ENCODE assay signal across 2 cellular contexts in genomic region chr22:31240011-31240410, GRCh38.
TF ChIP-seq lines count a peak whose summit lies in the region.

No MANE protein-coding gene starts in this region.

TF ChIP-seq in SK-N-SH, 30 proteins besides CTCF, POLR2A, EP300 and RAD21 (continued from another document):
- no peak for TF ChIP-seq USF1 (IDR thresholded peaks at IDR 0.05; ENCODE audit: borderline replicate concordance, low read depth)
- no peak for TF ChIP-seq GATA2 (CRISPR knock-in tag; IDR thresholded peaks at IDR 0.05)
- no peak for TF ChIP-seq RFX5 (IDR thresholded peaks at IDR 0.05; ENCODE audit: low read length)
- no peak for TF ChIP-seq MEF2A (IDR thresholded peaks at IDR 0.05; ENCODE audit: borderline replicate concordance, low read depth)
- TF ChIP-seq TCF12 (IDR thresholded peaks at IDR 0.05), result no peak
- no peak for TF ChIP-seq FOXJ3 (CRISPR knock-in tag; IDR thresholded peaks at IDR 0.05)
- no peak for TF ChIP-seq POLR2AphosphoS5 (IDR thresholded peaks at IDR 0.05; ENCODE audit: low read depth, low read length)
- TF ChIP-seq FOXM1 (IDR thresholded peaks at IDR 0.05; ENCODE audit: low read depth), result no peak
- no peak for TF ChIP-seq CHD2 (IDR thresholded peaks at IDR 0.05; ENCODE audit: low read length, partially characterized antibody)
- TF ChIP-seq EZH2phosphoT487 (IDR thresholded peaks at IDR 0.05; ENCODE audit: borderline replicate concordance, low read depth), result no peak
- no peak for TF ChIP-seq SIN3A (IDR thresholded peaks at IDR 0.05; ENCODE audit: borderline replicate concordance, low read depth, low read length)
- no peak for TF ChIP-seq ZBTB33 (IDR thresholded peaks at IDR 0.05; ENCODE audit: borderline replicate concordance, low read depth)
- no peak for TF ChIP-seq NRF1 (IDR thresholded peaks at IDR 0.05; ENCODE audit: low read depth, low read length)
- TF ChIP-seq NFIC (IDR thresholded peaks at IDR 0.05; ENCODE audit: borderline replicate concordance), result no peak
- TF ChIP-seq, protein P1, sequence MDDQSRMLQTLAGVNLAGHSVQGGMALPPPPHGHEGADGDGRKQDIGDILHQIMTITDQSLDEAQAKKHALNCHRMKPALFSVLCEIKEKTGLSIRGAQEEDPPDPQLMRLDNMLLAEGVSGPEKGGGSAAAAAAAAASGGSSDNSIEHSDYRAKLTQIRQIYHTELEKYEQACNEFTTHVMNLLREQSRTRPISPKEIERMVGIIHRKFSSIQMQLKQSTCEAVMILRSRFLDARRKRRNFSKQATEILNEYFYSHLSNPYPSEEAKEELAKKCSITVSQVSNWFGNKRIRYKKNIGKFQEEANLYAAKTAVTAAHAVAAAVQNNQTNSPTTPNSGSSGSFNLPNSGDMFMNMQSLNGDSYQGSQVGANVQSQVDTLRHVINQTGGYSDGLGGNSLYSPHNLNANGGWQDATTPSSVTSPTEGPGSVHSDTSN (IDR thresholded peaks at IDR 0.05), result no peak
- TF ChIP-seq TEAD4 (IDR thresholded peaks at IDR 0.05; ENCODE audit: borderline replicate concordance, insufficient read depth), result no peak

TF ChIP-seq in SK-N-SH treated with all-trans-retinoic acid at 6 μM for 48 hours, 23 proteins besides CTCF, POLR2A, EP300 and RAD21 (continued from another document):
- TF ChIP-seq, protein P2, sequence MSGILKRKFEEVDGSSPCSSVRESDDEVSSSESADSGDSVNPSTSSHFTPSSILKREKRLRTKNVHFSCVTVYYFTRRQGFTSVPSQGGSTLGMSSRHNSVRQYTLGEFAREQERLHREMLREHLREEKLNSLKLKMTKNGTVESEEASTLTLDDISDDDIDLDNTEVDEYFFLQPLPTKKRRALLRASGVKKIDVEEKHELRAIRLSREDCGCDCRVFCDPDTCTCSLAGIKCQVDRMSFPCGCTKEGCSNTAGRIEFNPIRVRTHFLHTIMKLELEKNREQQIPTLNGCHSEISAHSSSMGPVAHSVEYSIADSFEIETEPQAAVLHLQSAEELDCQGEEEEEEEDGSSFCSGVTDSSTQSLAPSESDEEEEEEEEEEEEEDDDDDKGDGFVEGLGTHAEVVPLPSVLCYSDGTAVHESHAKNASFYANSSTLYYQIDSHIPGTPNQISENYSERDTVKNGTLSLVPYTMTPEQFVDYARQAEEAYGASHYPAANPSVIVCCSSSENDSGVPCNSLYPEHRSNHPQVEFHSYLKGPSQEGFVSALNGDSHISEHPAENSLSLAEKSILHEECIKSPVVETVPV (CRISPR knock-in tag; IDR thresholded peaks at IDR 0.05), result no peak
- no peak for TF ChIP-seq SNAI2 (CRISPR knock-in tag; IDR thresholded peaks at IDR 0.05)
- TF ChIP-seq, protein P3, sequence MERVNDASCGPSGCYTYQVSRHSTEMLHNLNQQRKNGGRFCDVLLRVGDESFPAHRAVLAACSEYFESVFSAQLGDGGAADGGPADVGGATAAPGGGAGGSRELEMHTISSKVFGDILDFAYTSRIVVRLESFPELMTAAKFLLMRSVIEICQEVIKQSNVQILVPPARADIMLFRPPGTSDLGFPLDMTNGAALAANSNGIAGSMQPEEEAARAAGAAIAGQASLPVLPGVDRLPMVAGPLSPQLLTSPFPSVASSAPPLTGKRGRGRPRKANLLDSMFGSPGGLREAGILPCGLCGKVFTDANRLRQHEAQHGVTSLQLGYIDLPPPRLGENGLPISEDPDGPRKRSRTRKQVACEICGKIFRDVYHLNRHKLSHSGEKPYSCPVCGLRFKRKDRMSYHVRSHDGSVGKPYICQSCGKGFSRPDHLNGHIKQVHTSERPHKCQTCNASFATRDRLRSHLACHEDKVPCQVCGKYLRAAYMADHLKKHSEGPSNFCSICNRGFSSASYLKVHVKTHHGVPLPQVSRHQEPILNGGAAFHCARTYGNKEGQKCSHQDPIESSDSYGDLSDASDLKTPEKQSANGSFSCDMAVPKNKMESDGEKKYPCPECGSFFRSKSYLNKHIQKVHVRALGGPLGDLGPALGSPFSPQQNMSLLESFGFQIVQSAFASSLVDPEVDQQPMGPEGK (CRISPR knock-in tag; IDR thresholded peaks at IDR 0.05; ENCODE audit: borderline replicate concordance), result no peak
- TF ChIP-seq ZFP30 (CRISPR knock-in tag; IDR thresholded peaks at IDR 0.05), result no peak
- no peak for TF ChIP-seq ZC3H10 (CRISPR knock-in tag; IDR thresholded peaks at IDR 0.05)
